ENCODE assay signal across 8 cellular contexts in the genomic region with DNA sequence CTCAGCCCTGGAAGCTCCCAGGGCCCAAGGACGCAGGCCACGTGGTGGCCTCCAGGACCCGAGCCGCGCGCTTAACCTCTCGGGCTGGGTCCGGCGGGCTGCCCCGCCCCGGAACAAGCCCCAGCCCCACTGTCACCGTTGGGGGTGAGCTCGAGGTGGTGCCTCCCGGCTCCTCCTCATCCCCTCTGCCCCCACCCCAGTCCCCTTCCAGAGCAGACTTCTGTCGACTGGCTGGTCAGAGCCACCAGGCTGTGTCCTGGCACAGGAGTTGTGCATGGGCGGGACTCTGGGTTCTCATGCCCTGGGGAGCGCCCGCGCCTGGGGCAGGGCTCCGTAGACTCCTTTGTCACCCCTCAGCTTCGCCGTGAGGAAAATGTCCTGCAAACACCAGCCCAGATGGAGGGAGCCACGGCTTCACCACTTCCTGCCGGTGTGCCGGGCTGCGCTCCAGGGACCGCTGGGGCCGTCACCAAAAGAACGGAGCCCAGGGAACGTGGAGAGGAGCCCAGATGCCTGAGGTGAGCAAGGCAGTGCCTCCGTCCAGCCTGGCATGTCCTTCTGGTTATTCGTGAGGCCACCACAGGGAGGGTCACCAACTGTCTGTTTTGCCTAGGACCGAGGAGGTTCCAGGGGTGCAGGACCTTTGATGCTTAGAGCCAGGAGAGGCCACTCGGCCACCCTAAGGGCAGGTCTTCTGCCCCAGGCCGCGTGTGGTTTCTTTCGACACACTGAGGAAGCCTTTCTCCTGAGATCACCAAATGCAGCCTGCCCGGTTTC. TPM values are rescaled to one million over a fixed set of nuclear protein-coding genes. Genes with fewer than 3 reads are reported as not detected.
DNase-seq lines count a peak whose midpoint lies in the region; ATAC-seq and TF ChIP-seq lines count a peak whose summit lies in the region.

No MANE protein-coding gene starts in this region.

- in situ Hi-C loops in mammary epithelial cell (cut with MboI; ENCODE audit: low sequenced_read_pairs in 2 of 2), result no loop called here

- no TSS peak for BruUV-seq in mammary epithelial cell (replicated peaks; lab: Mats Ljungman, UMichigan)

- H3K4me2 ChIP-seq in mammary epithelial cell (ENCODE audit: insufficient read depth, low read depth, low read length), result peak overlapping the region; percentile 90

- CTCF ChIA-PET in mammary epithelial cell (lab: Charles Lee; ENCODE audit: low non-redundant PET), result no interaction called here

- H3K9me3 ChIP-seq in mammary epithelial cell (replicated peaks; ENCODE audit: insufficient read depth, low read length), result no peaks in the 10 kb centered on the region
- no peaks in the 10 kb centered on the region for H3K9me3 ChIP-seq in stomach
- H3K9me3 ChIP-seq in tibial nerve, result peaks cover 0 to 10% (median 0%) of the 10 kb centered on the region in 4 donors

- H2AFZ ChIP-seq in mammary epithelial cell (ENCODE audit: low read depth, low read length), result peak overlapping the region; percentile 90

- WGBS in mammary epithelial cell (ENCODE audit: low coverage, missing lambda C conversion rate), result 1% methylated on average over 16 of the region's 38 CpGs
- WGBS in stomach, 5 donors, result 60 to 71% (median 64%) methylated on average over 32 to 38 of the region's 38 CpGs
- 68 to 77% methylated on average over 23 to 35 of the region's 38 CpGs for WGBS in tibial nerve, 2 donors

- H3K4me3 ChIP-seq in AG10803 (ENCODE audit: low read length) (peak overlapping the region; percentile 29), mammary epithelial cell (replicated peaks in 1 of 3; ENCODE audit: insufficient read depth in 1 of 3, low read depth in 2 of 3, low read length in 3 of 3) (peak overlapping the region in 2 of 3 experiments; percentile 2 to 15), stomach (no peak overlapping the region), tibial nerve (no peak overlapping the region)

- H3K4me1 ChIP-seq in mammary epithelial cell (ENCODE audit: insufficient read depth, low read length), result peaks cover 16% of the 10 kb centered on the region
- peaks cover 0 to 6% (median 1%) of the 10 kb centered on the region in 4 donors for H3K4me1 ChIP-seq in stomach
- H3K4me1 ChIP-seq in tibial nerve, result peaks cover 0 to 12% (median 2%) of the 10 kb centered on the region in 4 donors

- intact Hi-C loops in mammary epithelial cell (cut with micrococcal nuclease), result no loop called here
- intact Hi-C loops in stomach (cut with DNase I; ENCODE audit: low total_unique reads), result no loop called here

- no peak for TF ChIP-seq POLR2A in stomach (IDR thresholded peaks at IDR 0.05)
- no peak for TF ChIP-seq POLR2A in tibial nerve (IDR thresholded peaks at IDR 0.05)

- H3K27ac ChIP-seq in mammary epithelial cell (ENCODE audit: insufficient read depth, low read depth, low read length) (no peak overlapping the region), stomach (no peak overlapping the region), tibial nerve (no peak overlapping the region)

- no peaks in the 10 kb centered on the region for H4K20me1 ChIP-seq in mammary epithelial cell (ENCODE audit: insufficient read depth, low read length)

- ATAC-seq in GM19397 (IDR thresholded peaks at IDR 0.05; ENCODE audit: unreplicated experiment) (peak; percentile 72), HG03460 (IDR thresholded peaks at IDR 0.05; ENCODE audit: unreplicated experiment) (peak; percentile 94)

- H3K27me3 ChIP-seq in mammary epithelial cell (ENCODE audit: insufficient read depth, low read length) (no peaks in the 10 kb centered on the region), stomach (peaks cover 0 to 43% (median 23%) of the 10 kb centered on the region in 3 donors), tibial nerve (peaks cover 0 to 40% of the 10 kb centered on the region in 2 donors)

- H3K9ac ChIP-seq in mammary epithelial cell (ENCODE audit: insufficient read depth, low read length), result no peak overlapping the region

- no peak for TF ChIP-seq CTCF in AG10803 (conservative IDR thresholded peaks at IDR 0.05; ENCODE audit: low read length)
- TF ChIP-seq CTCF in mammary epithelial cell (conservative IDR thresholded peaks at IDR 0.05 in 1 of 2, IDR thresholded peaks at IDR 0.05 in 1 of 2; ENCODE audit: extremely low read depth in 1 of 2, insufficient read depth in 1 of 2, low read depth in 1 of 2, low read length in 2 of 2), result no peak
- no peak for TF ChIP-seq CTCF in stomach (IDR thresholded peaks at IDR 0.05)
- TF ChIP-seq CTCF in tibial nerve (IDR thresholded peaks at IDR 0.05), result no peak

- dilution Hi-C loops in mammary epithelial cell (cut with HindIII; ENCODE audit: low sequenced_read_pairs), result no loop called here

- DNase-seq in AG10803 (ENCODE audit: low read depth) (peak; percentile 89), mammary epithelial cell (peak; percentile 80), stomach (peak; percentile 32), tibial nerve (ENCODE audit: low spot score in 2 of 2) (no peak), SW 1271 (lab: John Stamatoyannopoulos, UW) (no peak), glomerular visceral epithelial cell (ENCODE audit: extremely low spot score) (no peak)

- no peak for TF ChIP-seq EP300 in stomach (IDR thresholded peaks at IDR 0.05)
- TF ChIP-seq EP300 in tibial nerve (IDR thresholded peaks at IDR 0.05), result no peak

- H3K36me3 ChIP-seq in mammary epithelial cell (ENCODE audit: insufficient read depth, low read length) (no peaks in the 10 kb centered on the region), stomach (no peaks in the 10 kb centered on the region), tibial nerve (no peaks in the 10 kb centered on the region)

- H3K79me2 ChIP-seq in mammary epithelial cell (ENCODE audit: insufficient read depth, low read length), result no peaks in the 10 kb centered on the region

RNA-seq across cellular contexts. Expression of a gene that starts 7.1 kb away (rescaled TPM):
- total RNA-seq in mammary epithelial cell (10 to 100 TPM; 72.5 to 91.4 TPM), stomach (10 to 100 TPM in 2 of 5 donors, 1 to 10 TPM in 3; 3.5 to 51.8 (median 9.0) TPM), tibial nerve (10 to 100 TPM; 22.2 to 33.3 (median 28.5) TPM)
- polyA plus RNA-seq in mammary epithelial cell (30.9 TPM), stomach (10 to 100 TPM; 18.9 to 35.2 (median 20.5) TPM)
- polyA minus RNA-seq in mammary epithelial cell, result 41.6 TPM

RNA-seq across cellular contexts. Expression of a gene that starts 36.8 kb away (rescaled TPM):
- total RNA-seq in mammary epithelial cell, result 1 to 10 TPM in 1 of 2 donors, under 1 TPM in 1; 0.68 to 1.0 TPM
- 0.05 TPM for polyA plus RNA-seq in mammary epithelial cell
- polyA minus RNA-seq in mammary epithelial cell, result not detected
- total RNA-seq in stomach, result 1 to 10 TPM in 4 of 5 donors, not detected in 1; 1.7 to 5.8 (median 4.1) TPM
- 1 to 10 TPM in 1 of 3 donors, under 1 TPM in 1, not detected in 1; 0.31 to 1.1 TPM for polyA plus RNA-seq in stomach
- total RNA-seq in tibial nerve, result 1 to 10 TPM; 1.2 to 2.0 (median 1.4) TPM

Comparison
In these comparisons a context has a peak if more than half of its experiments do, and no peak if none do; other contexts are left out.
1. DNase-seq: peak in AG10803 (single experiment), mammary epithelial cell (single experiment) and stomach (single experiment); none in tibial nerve (0 of 2), SW 1271 (0 of 2) and glomerular visceral epithelial cell (single experiment).
2. H3K4me3 ChIP-seq: peak in AG10803 (single experiment) and mammary epithelial cell (2 of 3); none in stomach (0 of 4) and tibial nerve (0 of 4).